ENCODE assay signal across 1 cellular context in the genomic region with DNA sequence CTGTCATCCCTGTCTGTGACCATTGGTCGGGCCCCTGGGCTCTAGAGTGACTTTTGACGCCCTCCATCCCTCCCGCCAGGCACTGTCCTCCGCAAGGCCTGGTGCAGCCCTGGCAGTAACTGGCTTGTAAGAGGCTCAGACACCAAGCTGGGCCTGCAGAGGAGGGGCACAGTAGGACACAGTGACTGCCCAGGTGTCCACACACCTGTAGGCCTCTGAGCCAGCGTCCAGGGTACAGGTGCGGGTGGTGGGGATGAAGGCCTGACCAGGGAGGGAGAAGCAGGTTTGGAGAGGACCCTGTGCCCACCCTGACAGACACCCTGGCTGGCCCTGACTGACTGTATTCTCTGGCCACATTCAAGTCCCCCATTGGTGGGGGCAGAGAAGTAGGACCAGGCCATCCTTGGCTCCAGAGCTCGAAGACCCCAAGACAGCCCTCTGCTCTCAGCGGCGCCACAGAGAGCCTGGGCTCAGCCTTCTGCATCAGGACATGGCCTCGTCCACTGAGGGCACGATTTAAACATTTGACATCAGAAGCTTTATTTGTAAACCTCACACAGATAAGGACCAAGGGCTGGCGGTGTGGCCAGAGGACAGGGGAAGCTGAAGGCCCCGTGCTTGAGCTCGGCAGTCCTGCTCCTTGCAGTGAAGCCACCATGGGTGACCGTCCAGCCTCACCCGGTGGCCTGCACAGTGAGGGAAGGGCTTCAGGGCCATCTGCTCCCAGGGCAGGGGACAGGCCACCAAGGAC.
TF ChIP-seq lines count a peak whose summit lies in the region.

No MANE protein-coding gene starts in this region.

TF ChIP-seq in K562, 482 proteins besides CTCF, POLR2A, EP300 and RAD21 (continued from another document and continues in another):
- TF ChIP-seq, protein P1, sequence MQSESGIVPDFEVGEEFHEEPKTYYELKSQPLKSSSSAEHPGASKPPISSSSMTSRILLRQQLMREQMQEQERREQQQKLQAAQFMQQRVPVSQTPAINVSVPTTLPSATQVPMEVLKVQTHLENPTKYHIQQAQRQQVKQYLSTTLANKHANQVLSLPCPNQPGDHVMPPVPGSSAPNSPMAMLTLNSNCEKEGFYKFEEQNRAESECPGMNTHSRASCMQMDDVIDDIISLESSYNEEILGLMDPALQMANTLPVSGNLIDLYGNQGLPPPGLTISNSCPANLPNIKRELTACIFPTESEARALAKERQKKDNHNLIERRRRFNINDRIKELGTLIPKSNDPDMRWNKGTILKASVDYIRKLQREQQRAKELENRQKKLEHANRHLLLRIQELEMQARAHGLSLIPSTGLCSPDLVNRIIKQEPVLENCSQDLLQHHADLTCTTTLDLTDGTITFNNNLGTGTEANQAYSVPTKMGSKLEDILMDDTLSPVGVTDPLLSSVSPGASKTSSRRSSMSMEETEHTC (IDR thresholded peaks at IDR 0.05) = no peak
- peak in 1 of 3 experiments; percentile 4 for TF ChIP-seq YY1 (IDR thresholded peaks at IDR 0.05; ENCODE audit: borderline replicate concordance in 1 of 3, control insufficient read depth in 1 of 3, extremely low read depth in 1 of 3, insufficient read depth in 3 of 3, insufficient read length in 1 of 3, insufficient replicate concordance in 2 of 3, low read depth in 1 of 3, low read length in 2 of 3)
- no peak for TF ChIP-seq POLR3A (IDR thresholded peaks at IDR 0.05; ENCODE audit: borderline replicate concordance, extremely low read depth, insufficient read depth, insufficient read length)
- TF ChIP-seq ZNF143 (CRISPR knock-in tag; IDR thresholded peaks at IDR 0.05) = no peak
- no peak for TF ChIP-seq ILK (tag; IDR thresholded peaks at IDR 0.05; ENCODE audit: borderline replicate concordance, low read depth)
- no peak for TF ChIP-seq GTF2A2 (tag; IDR thresholded peaks at IDR 0.05)
- TF ChIP-seq, protein P2, sequence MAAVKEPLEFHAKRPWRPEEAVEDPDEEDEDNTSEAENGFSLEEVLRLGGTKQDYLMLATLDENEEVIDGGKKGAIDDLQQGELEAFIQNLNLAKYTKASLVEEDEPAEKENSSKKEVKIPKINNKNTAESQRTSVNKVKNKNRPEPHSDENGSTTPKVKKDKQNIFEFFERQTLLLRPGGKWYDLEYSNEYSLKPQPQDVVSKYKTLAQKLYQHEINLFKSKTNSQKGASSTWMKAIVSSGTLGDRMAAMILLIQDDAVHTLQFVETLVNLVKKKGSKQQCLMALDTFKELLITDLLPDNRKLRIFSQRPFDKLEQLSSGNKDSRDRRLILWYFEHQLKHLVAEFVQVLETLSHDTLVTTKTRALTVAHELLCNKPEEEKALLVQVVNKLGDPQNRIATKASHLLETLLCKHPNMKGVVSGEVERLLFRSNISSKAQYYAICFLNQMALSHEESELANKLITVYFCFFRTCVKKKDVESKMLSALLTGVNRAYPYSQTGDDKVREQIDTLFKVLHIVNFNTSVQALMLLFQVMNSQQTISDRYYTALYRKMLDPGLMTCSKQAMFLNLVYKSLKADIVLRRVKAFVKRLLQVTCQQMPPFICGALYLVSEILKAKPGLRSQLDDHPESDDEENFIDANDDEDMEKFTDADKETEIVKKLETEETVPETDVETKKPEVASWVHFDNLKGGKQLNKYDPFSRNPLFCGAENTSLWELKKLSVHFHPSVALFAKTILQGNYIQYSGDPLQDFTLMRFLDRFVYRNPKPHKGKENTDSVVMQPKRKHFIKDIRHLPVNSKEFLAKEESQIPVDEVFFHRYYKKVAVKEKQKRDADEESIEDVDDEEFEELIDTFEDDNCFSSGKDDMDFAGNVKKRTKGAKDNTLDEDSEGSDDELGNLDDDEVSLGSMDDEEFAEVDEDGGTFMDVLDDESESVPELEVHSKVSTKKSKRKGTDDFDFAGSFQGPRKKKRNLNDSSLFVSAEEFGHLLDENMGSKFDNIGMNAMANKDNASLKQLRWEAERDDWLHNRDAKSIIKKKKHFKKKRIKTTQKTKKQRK (IDR thresholded peaks at IDR 0.05; ENCODE audit: borderline replicate concordance, low read depth, low read length) = no peak; the same call in 1 of the 2 replicates
- TF ChIP-seq BRF1 (IDR thresholded peaks at IDR 0.05; ENCODE audit: borderline replicate concordance, extremely low read depth, insufficient read length) = no peak
- TF ChIP-seq HNRNPL (IDR thresholded peaks at IDR 0.05; ENCODE audit: low read depth, low read length) = no peak
- TF ChIP-seq, protein P3, sequence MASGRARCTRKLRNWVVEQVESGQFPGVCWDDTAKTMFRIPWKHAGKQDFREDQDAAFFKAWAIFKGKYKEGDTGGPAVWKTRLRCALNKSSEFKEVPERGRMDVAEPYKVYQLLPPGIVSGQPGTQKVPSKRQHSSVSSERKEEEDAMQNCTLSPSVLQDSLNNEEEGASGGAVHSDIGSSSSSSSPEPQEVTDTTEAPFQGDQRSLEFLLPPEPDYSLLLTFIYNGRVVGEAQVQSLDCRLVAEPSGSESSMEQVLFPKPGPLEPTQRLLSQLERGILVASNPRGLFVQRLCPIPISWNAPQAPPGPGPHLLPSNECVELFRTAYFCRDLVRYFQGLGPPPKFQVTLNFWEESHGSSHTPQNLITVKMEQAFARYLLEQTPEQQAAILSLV (tag; IDR thresholded peaks at IDR 0.05) = no peak
- TF ChIP-seq HLTF (IDR thresholded peaks at IDR 0.05) = no peak
- TF ChIP-seq, protein P4, sequence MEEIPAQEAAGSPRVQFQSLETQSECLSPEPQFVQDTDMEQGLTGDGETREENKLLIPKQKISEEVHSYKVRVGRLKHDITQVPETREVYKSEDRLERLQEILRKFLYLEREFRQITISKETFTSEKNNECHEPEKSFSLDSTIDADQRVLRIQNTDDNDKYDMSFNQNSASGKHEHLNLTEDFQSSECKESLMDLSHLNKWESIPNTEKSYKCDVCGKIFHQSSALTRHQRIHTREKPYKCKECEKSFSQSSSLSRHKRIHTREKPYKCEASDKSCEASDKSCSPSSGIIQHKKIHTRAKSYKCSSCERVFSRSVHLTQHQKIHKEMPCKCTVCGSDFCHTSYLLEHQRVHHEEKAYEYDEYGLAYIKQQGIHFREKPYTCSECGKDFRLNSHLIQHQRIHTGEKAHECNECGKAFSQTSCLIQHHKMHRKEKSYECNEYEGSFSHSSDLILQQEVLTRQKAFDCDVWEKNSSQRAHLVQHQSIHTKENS (CRISPR knock-in tag; IDR thresholded peaks at IDR 0.05) = no peak
- TF ChIP-seq SP1 (CRISPR knock-in tag; IDR thresholded peaks at IDR 0.05) = no peak
- TF ChIP-seq TCF3 (CRISPR knock-in tag; IDR thresholded peaks at IDR 0.05) = no peak
- 0 out of 2 replicates have a peak, but pooled peaks have one; percentile 26 for TF ChIP-seq CREB1 (IDR thresholded peaks at IDR 0.05)
- no peak for TF ChIP-seq CREB1 (CRISPR knock-in tag; IDR thresholded peaks at IDR 0.05)
- peak; percentile 16; the same call in 1 of the 2 replicates for TF ChIP-seq ZKSCAN1 (IDR thresholded peaks at IDR 0.05; ENCODE audit: low read depth, low read length)
- no peak for TF ChIP-seq DMBX1 (CRISPR knock-in tag; IDR thresholded peaks at IDR 0.05; ENCODE audit: borderline replicate concordance)
- TF ChIP-seq SIN3A (IDR thresholded peaks at IDR 0.05; ENCODE audit: borderline replicate concordance in 2 of 2, control insufficient read depth in 1 of 2, low read depth in 2 of 2, low read length in 2 of 2) = 0 out of 4 replicates have a peak, but pooled peaks of 1 of the 2 experiments have one; percentile 28
- peak in 1 of 2 experiments; percentile 13; a peak in 1 of 4 replicates for TF ChIP-seq SRF (CRISPR knock-in tag; IDR thresholded peaks at IDR 0.05)
- no peak for TF ChIP-seq ZZZ3 (IDR thresholded peaks at IDR 0.05)
- no peak for TF ChIP-seq MBD2 (IDR thresholded peaks at IDR 0.05; ENCODE audit: borderline replicate concordance, low read depth)
- TF ChIP-seq, protein P5, sequence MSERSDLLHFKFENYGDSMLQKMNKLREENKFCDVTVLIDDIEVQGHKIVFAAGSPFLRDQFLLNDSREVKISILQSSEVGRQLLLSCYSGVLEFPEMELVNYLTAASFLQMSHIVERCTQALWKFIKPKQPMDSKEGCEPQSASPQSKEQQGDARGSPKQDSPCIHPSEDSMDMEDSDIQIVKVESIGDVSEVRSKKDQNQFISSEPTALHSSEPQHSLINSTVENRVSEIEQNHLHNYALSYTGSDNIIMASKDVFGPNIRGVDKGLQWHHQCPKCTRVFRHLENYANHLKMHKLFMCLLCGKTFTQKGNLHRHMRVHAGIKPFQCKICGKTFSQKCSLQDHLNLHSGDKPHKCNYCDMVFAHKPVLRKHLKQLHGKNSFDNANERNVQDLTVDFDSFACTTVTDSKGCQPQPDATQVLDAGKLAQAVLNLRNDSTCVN (CRISPR knock-in tag; IDR thresholded peaks at IDR 0.05) = peak; percentile 63; the same call in 1 of the 2 replicates
- TF ChIP-seq, protein P6, sequence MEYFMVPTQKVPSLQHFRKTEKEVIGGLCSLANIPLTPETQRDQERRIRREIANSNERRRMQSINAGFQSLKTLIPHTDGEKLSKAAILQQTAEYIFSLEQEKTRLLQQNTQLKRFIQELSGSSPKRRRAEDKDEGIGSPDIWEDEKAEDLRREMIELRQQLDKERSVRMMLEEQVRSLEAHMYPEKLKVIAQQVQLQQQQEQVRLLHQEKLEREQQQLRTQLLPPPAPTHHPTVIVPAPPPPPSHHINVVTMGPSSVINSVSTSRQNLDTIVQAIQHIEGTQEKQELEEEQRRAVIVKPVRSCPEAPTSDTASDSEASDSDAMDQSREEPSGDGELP (CRISPR knock-in tag; IDR thresholded peaks at IDR 0.05; ENCODE audit: borderline replicate concordance) = no peak
- no peak for TF ChIP-seq SPI1 (IDR thresholded peaks at IDR 0.05; ENCODE audit: borderline replicate concordance, low read depth, low read length)
- TF ChIP-seq ZBTB1 (CRISPR knock-in tag; IDR thresholded peaks at IDR 0.05; ENCODE audit: borderline replicate concordance, low read depth) = no peak
- TF ChIP-seq ZBTB17 (CRISPR knock-in tag; IDR thresholded peaks at IDR 0.05) = peak; percentile 45; the same call in 1 of the 2 replicates
- TF ChIP-seq PHB (CRISPR knock-in tag; IDR thresholded peaks at IDR 0.05) = peak; percentile 64; the same call in 1 of the 2 replicates
- TF ChIP-seq ZKSCAN3 (CRISPR knock-in tag; IDR thresholded peaks at IDR 0.05) = no peak
- TF ChIP-seq, protein P7, sequence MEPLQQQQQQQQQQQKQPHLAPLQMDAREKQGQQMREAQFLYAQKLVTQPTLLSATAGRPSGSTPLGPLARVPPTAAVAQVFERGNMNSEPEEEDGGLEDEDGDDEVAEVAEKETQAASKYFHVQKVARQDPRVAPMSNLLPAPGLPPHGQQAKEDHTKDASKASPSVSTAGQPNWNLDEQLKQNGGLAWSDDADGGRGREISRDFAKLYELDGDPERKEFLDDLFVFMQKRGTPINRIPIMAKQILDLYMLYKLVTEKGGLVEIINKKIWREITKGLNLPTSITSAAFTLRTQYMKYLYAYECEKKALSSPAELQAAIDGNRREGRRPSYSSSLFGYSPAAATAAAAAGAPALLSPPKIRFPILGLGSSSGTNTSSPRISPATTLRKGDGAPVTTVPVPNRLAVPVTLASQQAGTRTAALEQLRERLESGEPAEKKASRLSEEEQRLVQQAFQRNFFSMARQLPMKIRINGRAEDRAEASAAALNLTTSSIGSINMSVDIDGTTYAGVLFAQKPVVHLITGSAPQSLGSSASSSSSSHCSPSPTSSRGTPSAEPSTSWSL (CRISPR knock-in tag; IDR thresholded peaks at IDR 0.05; ENCODE audit: borderline replicate concordance) = peak; percentile 21; the same call in 1 of the 2 replicates
- TF ChIP-seq RBM39 (optimal IDR thresholded peaks at IDR 0.05; ENCODE audit: low read depth, low read length) = no peak
- no peak for TF ChIP-seq SMARCB1 (IDR thresholded peaks at IDR 0.05; ENCODE audit: insufficient read length, low read depth)
- no peak for TF ChIP-seq OTX1 (CRISPR knock-in tag; IDR thresholded peaks at IDR 0.05)
- TF ChIP-seq, protein P8, sequence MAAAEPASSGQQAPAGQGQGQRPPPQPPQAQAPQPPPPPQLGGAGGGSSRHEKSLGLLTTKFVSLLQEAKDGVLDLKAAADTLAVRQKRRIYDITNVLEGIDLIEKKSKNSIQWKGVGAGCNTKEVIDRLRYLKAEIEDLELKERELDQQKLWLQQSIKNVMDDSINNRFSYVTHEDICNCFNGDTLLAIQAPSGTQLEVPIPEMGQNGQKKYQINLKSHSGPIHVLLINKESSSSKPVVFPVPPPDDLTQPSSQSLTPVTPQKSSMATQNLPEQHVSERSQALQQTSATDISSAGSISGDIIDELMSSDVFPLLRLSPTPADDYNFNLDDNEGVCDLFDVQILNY (CRISPR knock-in tag; IDR thresholded peaks at IDR 0.05) = no peak
- 0 out of 2 replicates have a peak, but pooled peaks have one; percentile 37 for TF ChIP-seq GTF2F1 (IDR thresholded peaks at IDR 0.05; ENCODE audit: low read depth, low read length)
- no peak for TF ChIP-seq SREBF1 (IDR thresholded peaks at IDR 0.05; ENCODE audit: borderline replicate concordance, low read depth, low read length)
- TF ChIP-seq, protein P9, sequence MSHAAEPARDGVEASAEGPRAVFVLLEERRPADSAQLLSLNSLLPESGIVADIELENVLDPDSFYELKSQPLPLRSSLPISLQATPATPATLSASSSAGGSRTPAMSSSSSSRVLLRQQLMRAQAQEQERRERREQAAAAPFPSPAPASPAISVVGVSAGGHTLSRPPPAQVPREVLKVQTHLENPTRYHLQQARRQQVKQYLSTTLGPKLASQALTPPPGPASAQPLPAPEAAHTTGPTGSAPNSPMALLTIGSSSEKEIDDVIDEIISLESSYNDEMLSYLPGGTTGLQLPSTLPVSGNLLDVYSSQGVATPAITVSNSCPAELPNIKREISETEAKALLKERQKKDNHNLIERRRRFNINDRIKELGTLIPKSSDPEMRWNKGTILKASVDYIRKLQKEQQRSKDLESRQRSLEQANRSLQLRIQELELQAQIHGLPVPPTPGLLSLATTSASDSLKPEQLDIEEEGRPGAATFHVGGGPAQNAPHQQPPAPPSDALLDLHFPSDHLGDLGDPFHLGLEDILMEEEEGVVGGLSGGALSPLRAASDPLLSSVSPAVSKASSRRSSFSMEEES (CRISPR knock-in tag; IDR thresholded peaks at IDR 0.05) = no peak
- peak; percentile 68; the same call in 1 of the 2 replicates for TF ChIP-seq NR4A1 (CRISPR knock-in tag; IDR thresholded peaks at IDR 0.05)
- no peak for TF ChIP-seq NR4A1 (tag; IDR thresholded peaks at IDR 0.05)
- TF ChIP-seq, protein P10, sequence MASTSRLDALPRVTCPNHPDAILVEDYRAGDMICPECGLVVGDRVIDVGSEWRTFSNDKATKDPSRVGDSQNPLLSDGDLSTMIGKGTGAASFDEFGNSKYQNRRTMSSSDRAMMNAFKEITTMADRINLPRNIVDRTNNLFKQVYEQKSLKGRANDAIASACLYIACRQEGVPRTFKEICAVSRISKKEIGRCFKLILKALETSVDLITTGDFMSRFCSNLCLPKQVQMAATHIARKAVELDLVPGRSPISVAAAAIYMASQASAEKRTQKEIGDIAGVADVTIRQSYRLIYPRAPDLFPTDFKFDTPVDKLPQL (IDR thresholded peaks at IDR 0.05; ENCODE audit: extremely low read depth, insufficient read length) = no peak
- TF ChIP-seq SMARCC2 (IDR thresholded peaks at IDR 0.05; ENCODE audit: low read depth) = no peak
- no peak for TF ChIP-seq C11orf30 (IDR thresholded peaks at IDR 0.05; ENCODE audit: low read depth)
- TF ChIP-seq, protein P11, sequence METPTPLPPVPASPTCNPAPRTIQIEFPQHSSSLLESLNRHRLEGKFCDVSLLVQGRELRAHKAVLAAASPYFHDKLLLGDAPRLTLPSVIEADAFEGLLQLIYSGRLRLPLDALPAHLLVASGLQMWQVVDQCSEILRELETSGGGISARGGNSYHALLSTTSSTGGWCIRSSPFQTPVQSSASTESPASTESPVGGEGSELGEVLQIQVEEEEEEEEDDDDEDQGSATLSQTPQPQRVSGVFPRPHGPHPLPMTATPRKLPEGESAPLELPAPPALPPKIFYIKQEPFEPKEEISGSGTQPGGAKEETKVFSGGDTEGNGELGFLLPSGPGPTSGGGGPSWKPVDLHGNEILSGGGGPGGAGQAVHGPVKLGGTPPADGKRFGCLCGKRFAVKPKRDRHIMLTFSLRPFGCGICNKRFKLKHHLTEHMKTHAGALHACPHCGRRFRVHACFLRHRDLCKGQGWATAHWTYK (CRISPR knock-in tag; IDR thresholded peaks at IDR 0.05) = 0 out of 2 replicates have a peak, but pooled peaks have one; percentile 36
- peak; percentile 26 for TF ChIP-seq KDM5B (IDR thresholded peaks at IDR 0.05; ENCODE audit: insufficient replicate concordance, low read depth, low read length)
- no peak for TF ChIP-seq PHF21A (IDR thresholded peaks at IDR 0.05; ENCODE audit: borderline replicate concordance, low read depth)
